In genomic region chr2:38076250-38076709, GRCh38 we compare ENCODE assay signal across 8 cellular contexts. TPM values are rescaled to one million over a fixed set of nuclear protein-coding genes. Genes with fewer than 3 reads are reported as not detected.
DNase-seq lines count a peak whose midpoint lies in the region; ATAC-seq and TF ChIP-seq lines count a peak whose summit lies in the region.

No MANE protein-coding gene starts in this region.

- intact Hi-C loops in left ventricle myocardium superior (cut with micrococcal nuclease), result no loop called here

- no peak overlapping the region for H3K9ac ChIP-seq in rectal smooth muscle tissue (ENCODE audit: low read length)

- peaks cover 1% of the 10 kb centered on the region for H3K36me3 Mint-ChIP-seq in activated naive CD8-positive, alpha-beta T cell treated with anti-CD3 and anti-CD28 coated beads, Interleukin-2, amount 10 ng/mL, durations not matched to agents 7 days and 5 days

- H3K27ac Mint-ChIP-seq in activated naive CD8-positive, alpha-beta T cell treated with anti-CD3 and anti-CD28 coated beads, Interleukin-2, amount 10 ng/mL, durations not matched to agents 7 days and 5 days, result peak overlapping the region; percentile 45

- H3K27me3 Mint-ChIP-seq in activated naive CD8-positive, alpha-beta T cell treated with anti-CD3 and anti-CD28 coated beads, Interleukin-2, amount 10 ng/mL, durations not matched to agents 7 days and 5 days, result peaks cover 49% of the 10 kb centered on the region

- H3K27ac ChIP-seq in rectal smooth muscle tissue (ENCODE audit: low read depth, low read length), result peak overlapping the region; percentile 66

- peaks cover 24% of the 10 kb centered on the region for H3K4me1 Mint-ChIP-seq in activated naive CD8-positive, alpha-beta T cell treated with anti-CD3 and anti-CD28 coated beads, Interleukin-2, amount 10 ng/mL, durations not matched to agents 7 days and 5 days

- H3K36me3 ChIP-seq in rectal smooth muscle tissue (ENCODE audit: control insufficient read depth, insufficient read depth, low read length), result no peaks in the 10 kb centered on the region

- H3K4me3 ChIP-seq in rectal smooth muscle tissue (ENCODE audit: low read length), result peak overlapping the region; percentile 67

- peaks cover 4% of the 10 kb centered on the region for H3K4me1 ChIP-seq in rectal smooth muscle tissue (ENCODE audit: control insufficient read depth, insufficient read depth, low read length)

- peak; percentile 41 for ATAC-seq in HG02870 (IDR thresholded peaks at IDR 0.05; ENCODE audit: unreplicated experiment)
- peak; percentile 77 for ATAC-seq in activated naive CD8-positive, alpha-beta T cell treated with anti-CD3 and anti-CD28 coated beads, Interleukin-2, amount 10 ng/mL, durations not matched to agents 7 days and 5 days (ENCODE audit: low read depth)
- ATAC-seq in left ventricle myocardium superior, result peak; percentile 73
- ATAC-seq in GM21526 (IDR thresholded peaks at IDR 0.05; ENCODE audit: low FRiP score, unreplicated experiment), result no peak

- peak overlapping the region; percentile 83 for H3K4me3 Mint-ChIP-seq in activated naive CD8-positive, alpha-beta T cell treated with anti-CD3 and anti-CD28 coated beads, Interleukin-2, amount 10 ng/mL, durations not matched to agents 7 days and 5 days

- H3K27me3 ChIP-seq in rectal smooth muscle tissue (ENCODE audit: control insufficient read depth, insufficient read depth, low read length), result peaks cover 16% of the 10 kb centered on the region

- peak; percentile 86 for DNase-seq in 8988T
- DNase-seq in NCI-H460 (ENCODE audit: extremely low read depth, low read depth), result peak; percentile 81
- DNase-seq in activated naive CD8-positive, alpha-beta T cell treated with anti-CD3 and anti-CD28 coated beads, Interleukin-2, amount 10 ng/mL, durations not matched to agents 7 days and 5 days, result peak; percentile 74
- DNase-seq in left ventricle myocardium superior, result peak; percentile 86

- H3K9me3 Mint-ChIP-seq in activated naive CD8-positive, alpha-beta T cell treated with anti-CD3 and anti-CD28 coated beads, Interleukin-2, amount 10 ng/mL, durations not matched to agents 7 days and 5 days, result no peaks in the 10 kb centered on the region

- peak; percentile 3 for TF ChIP-seq POLR2A in GM10847 (IDR thresholded peaks at IDR 0.05; ENCODE audit: extremely low read depth, insufficient read length)

- POLR2A ChIA-PET in activated naive CD8-positive, alpha-beta T cell treated with anti-CD3 and anti-CD28 coated beads, Interleukin-2, amount 10 ng/mL, durations not matched to agents 7 days and 5 days (lab: Charles Lee), result interaction anchor here (0.8 to 2.3 kb wide), 5 partner anchors 19 to 675 kb away, joined by 4 to 11 read pairs (median 7); partner anchors contain the start of genes RMDN2 and SRSF7

RNA-seq across cellular contexts. Expression of gene CYP1B1, which starts 0.3 kb away (rescaled TPM):
- 74.7 and 82.4 TPM in 2 replicates for total RNA-seq in NCI-H460 (2014; rRNA removed; shearing (Covaris generic))
- 48.5 and 84.0 TPM in 2 replicates for polyA plus RNA-seq in NCI-H460 (2014; cell fraction: nucleus; rRNA removed)
- total RNA-seq in activated naive CD8-positive, alpha-beta T cell treated with anti-CD3 and anti-CD28 coated beads, Interleukin-2, amount 10 ng/mL, durations not matched to agents 7 days and 5 days, result 1 to 10 TPM; 8.6 to 9.7 TPM
- 16.9 TPM for total RNA-seq in left ventricle myocardium superior
